26 cellular contexts compared by ENCODE assay signal in the genomic region with DNA sequence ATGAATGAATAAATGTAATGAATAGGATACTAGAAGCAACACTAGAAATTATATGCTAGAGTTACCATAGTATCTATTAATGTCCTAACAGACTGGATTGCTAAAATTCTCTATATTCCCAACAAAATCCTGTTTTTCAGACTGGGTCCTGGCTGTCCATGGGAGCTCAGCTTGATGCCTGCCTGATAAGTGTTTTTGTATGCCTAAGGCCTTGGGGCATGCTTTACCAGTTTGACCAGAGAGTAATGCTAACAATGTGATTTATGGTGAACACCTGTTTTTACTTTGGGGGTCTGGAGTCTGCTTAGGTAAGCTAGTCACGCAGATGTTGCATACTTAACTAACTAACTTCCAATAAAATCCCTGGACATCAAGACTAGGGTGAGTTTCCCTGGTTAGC.
"Had no signal": no experiment of that assay in that cellular context is flagged by ENCODE, and none has a peak within 500 bp of the region (broad histone marks: within the 10 kb centered on the region; RNA-seq: fewer than 3 reads in every experiment).

No MANE protein-coding gene starts in this region.

- H3K27me3 ChIP-seq: brain microvascular endothelial cell, Peyer's patch, SJSA1 had no signal

- H3K4me2 ChIP-seq: KMS-11 had no signal

- H3K27ac ChIP-seq: brain microvascular endothelial cell, KMS-11, Peyer's patch, SJSA1, WERI-Rb-1 had no signal

- DNase-seq: activated CD4-positive, alpha-beta memory T cell treated with anti-CD3 and anti-CD28 coated beads, Interleukin-2, amount 10 ng/mL, durations not matched to agents 7 days and 5 days; activated CD4-positive, alpha-beta T cell treated with anti-CD3 and anti-CD28 coated beads for 1 hour; activated CD4-positive, alpha-beta T cell treated with anti-CD3 and anti-CD28 coated beads for 48 hours; activated CD4-positive, CD25-positive, alpha-beta regulatory T cell; activated effector memory CD4-positive, alpha-beta T cell treated with anti-CD3 and anti-CD28 coated beads, Interleukin-2, amount 50 U/mL, for 16 hours; activated naive CD4-positive, alpha-beta T cell; activated naive CD4-positive, alpha-beta T cell treated with anti-CD3 and anti-CD28 coated beads, Interleukin-2, amount 50 U/mL, for 16 hours; activated naive CD8-positive, alpha-beta T cell treated with anti-CD3 and anti-CD28 coated beads for 36 hours; activated T-cell treated with anti-CD3 and anti-CD28 coated beads, Interleukin-2, amount 50 U/mL, for 1 hour; activated T-cell treated with anti-CD3 and anti-CD28 coated beads, Interleukin-2, amount 50 U/mL, for 72 hours; amniotic stem cell; aorta; brain microvascular endothelial cell; central memory CD4-positive, alpha-beta T cell; NCI-H146; NCI-H187 treated with DMSO at 0.1 percent for 48 hours; NK-92 treated with Interleukin-12 subunit alpha and Interleukin-12 subunit beta, amount 100 ng/mL, for 24 hours; PC-3; Peyer's patch; RPMI8226; SHP77 treated with DMSO at 0.1 percent for 48 hours; SW 1271; T1000; WERI-Rb-1 had no signal

- H3K9ac ChIP-seq: KMS-11 had no signal

- H3K9me3 ChIP-seq: Peyer's patch, SJSA1 had no signal

- H3K4me3 ChIP-seq: Peyer's patch, SJSA1 had no signal

- H3K4me1 ChIP-seq: Peyer's patch, SJSA1 had no signal

- H3K36me3 ChIP-seq: brain microvascular endothelial cell, Peyer's patch, SJSA1, WERI-Rb-1 had no signal
